Comparison of ENCODE assay signal across 19 cellular contexts in the genomic region with DNA sequence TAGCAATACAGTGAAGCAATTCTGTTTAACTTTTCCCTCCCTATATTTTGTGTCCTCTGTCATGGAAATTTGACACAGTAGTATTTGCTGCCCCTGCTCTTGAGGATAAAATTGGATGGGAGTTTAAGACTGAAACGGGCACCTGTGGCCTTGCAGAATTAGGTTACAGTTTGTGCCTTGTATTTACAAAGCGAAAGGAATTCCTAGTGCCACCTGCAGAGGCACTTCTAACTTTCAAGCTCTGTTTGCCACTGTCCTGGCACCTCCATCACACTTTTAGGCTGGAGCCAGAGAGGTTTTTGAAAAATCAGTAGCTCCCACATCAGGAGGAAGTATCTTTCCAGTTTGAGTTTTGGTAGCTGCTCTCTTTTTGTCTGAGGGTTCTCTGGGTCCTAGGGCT. TPM values are rescaled to one million over a fixed set of nuclear protein-coding genes. Genes with fewer than 3 reads are reported as not detected.
"Had no signal": no experiment of that assay in that cellular context is flagged by ENCODE, and none has a peak within 500 bp of the region (broad histone marks: within the 10 kb centered on the region; RNA-seq: fewer than 3 reads in every experiment).

No MANE protein-coding gene starts in this region.

- H3K27ac ChIP-seq: esophagus squamous epithelium, left lung, psoas muscle, spleen, suprapubic skin, upper lobe of left lung had no signal

- H3K27me3 Mint-ChIP-seq: memory B cell had no signal

- H3K4me3 Mint-ChIP-seq: activated naive CD4-positive, alpha-beta T cell treated with anti-CD3 and anti-CD28 coated beads for 36 hours; memory B cell; nephron had no signal

- H3K36me3 ChIP-seq: esophagus squamous epithelium, left lung, spleen, suprapubic skin, upper lobe of left lung had no signal

- FAIRE-seq: colon, islet of Langerhans had no signal

- H3K27ac Mint-ChIP-seq: activated naive CD4-positive, alpha-beta T cell treated with anti-CD3 and anti-CD28 coated beads for 36 hours; memory B cell; nephron had no signal

- DNase-seq: activated naive CD4-positive, alpha-beta T cell treated with anti-CD3 and anti-CD28 coated beads for 36 hours; activated T-cell treated with anti-CD3 and anti-CD28 coated beads, Interleukin-2, amount 50 U/mL, for 48 hours; esophagus squamous epithelium; foreskin fibroblast; head of caudate nucleus; left lung; psoas muscle; spleen; stimulated activated CD4-positive, alpha-beta T cell treated with anti-CD3 and anti-CD28 coated beads, Interleukin-1b, Interleukin-23, amount 100 ng/mL, for 48 hours; stimulated activated naive CD4-positive, alpha-beta T cell; SW 1271; T-helper 9 cell; upper lobe of left lung had no signal

- H3K4me3 ChIP-seq: esophagus squamous epithelium, left lung, psoas muscle, spleen, suprapubic skin, upper lobe of left lung had no signal

- H3K9me3 Mint-ChIP-seq: activated naive CD4-positive, alpha-beta T cell treated with anti-CD3 and anti-CD28 coated beads for 36 hours; memory B cell; nephron had no signal

- H3K9me3 ChIP-seq: esophagus squamous epithelium, left lung, psoas muscle, spleen, suprapubic skin, upper lobe of left lung had no signal

- ATAC-seq: left lung, psoas muscle, sciatic nerve had no signal

- H3K4me1 ChIP-seq: psoas muscle, suprapubic skin, upper lobe of left lung had no signal

- H3K27me3 ChIP-seq: esophagus squamous epithelium, left lung, spleen, suprapubic skin, upper lobe of left lung had no signal

RNA-seq across cellular contexts. Expression of a gene that starts 39.5 kb away (rescaled TPM):
- total RNA-seq: activated naive CD4-positive, alpha-beta T cell treated with anti-CD3 and anti-CD28 coated beads for 36 hours had no signal
